17 cellular contexts compared by ENCODE assay signal in the genomic region with DNA sequence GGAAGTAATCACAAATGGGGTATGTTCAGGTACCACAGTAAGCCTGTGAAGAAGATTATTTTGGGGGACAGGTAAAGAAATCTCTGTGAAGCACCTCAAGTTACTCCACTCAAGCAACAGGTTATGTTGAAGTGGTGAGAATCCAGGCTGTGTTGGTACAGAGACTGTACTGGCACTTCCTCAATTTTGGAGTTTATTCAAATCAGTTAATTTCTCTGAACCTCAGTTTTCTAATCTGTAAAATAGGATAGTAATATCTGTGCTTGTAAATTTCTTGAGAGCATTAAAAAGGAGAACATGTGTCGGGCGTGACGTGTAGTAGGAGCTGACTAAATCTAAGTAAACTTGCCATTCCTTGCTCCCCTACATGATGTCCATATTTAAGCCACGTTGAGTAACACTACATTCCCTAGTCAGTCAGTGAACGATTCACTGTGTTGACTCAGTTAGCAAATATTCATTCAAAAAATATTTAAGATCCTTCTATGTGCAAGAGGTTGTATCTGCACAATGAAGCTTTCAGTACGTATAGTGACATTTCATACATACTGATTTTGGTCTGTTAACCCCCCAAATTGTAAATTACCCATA.
DNase-seq lines count a peak whose midpoint lies in the region; ATAC-seq, FAIRE-seq and TF ChIP-seq lines count a peak whose summit lies in the region.
"Had no signal": no experiment of that assay in that cellular context is flagged by ENCODE, and none has a peak within 500 bp of the region (broad histone marks: within the 10 kb centered on the region; RNA-seq: fewer than 3 reads in every experiment).

No MANE protein-coding gene starts in this region.

- in situ Hi-C loops in mammary epithelial cell (cut with MboI; ENCODE audit: low sequenced_read_pairs in 2 of 2), result no loop called here

- H3K4me3 ChIP-seq in AG09309 (ENCODE audit: control insufficient read depth, low read depth, low read length) (no peak overlapping the region), mammary epithelial cell (replicated peaks in 1 of 3; ENCODE audit: insufficient read depth in 1 of 3, low read depth in 2 of 3, low read length in 3 of 3) (no peak overlapping the region), keratinocyte (ENCODE audit: control insufficient read depth in 2 of 3, extremely low read depth in 1 of 3, insufficient read depth in 2 of 3, low read depth in 1 of 3, low read length in 3 of 3) (no peak overlapping the region), small intestine (ENCODE audit: low read depth in 1 of 2, low read length in 2 of 2) (no peak overlapping the region)
- H3K4me3 ChIP-seq: BLaER1, SK-N-MC had no signal

- no peak for TF ChIP-seq CTCF in AG09309 (IDR thresholded peaks at IDR 0.05; ENCODE audit: control insufficient read depth, insufficient read depth, low read depth, low read length, missing control alignments)
- TF ChIP-seq CTCF in mammary epithelial cell (conservative IDR thresholded peaks at IDR 0.05 in 1 of 2, IDR thresholded peaks at IDR 0.05 in 1 of 2; ENCODE audit: extremely low read depth in 1 of 2, insufficient read depth in 1 of 2, low read depth in 1 of 2, low read length in 2 of 2), result no peak
- TF ChIP-seq CTCF in keratinocyte (optimal IDR thresholded peaks at IDR 0.05 in 1 of 3, IDR thresholded peaks at IDR 0.05 in 1 of 3, conservative IDR thresholded peaks at IDR 0.05 in 1 of 3; ENCODE audit: extremely low read depth in 1 of 3, insufficient read depth in 2 of 3, low read length in 3 of 3), result no peak

- intact Hi-C loops in mammary epithelial cell (cut with micrococcal nuclease), result no loop called here

- H3K79me2 ChIP-seq in mammary epithelial cell (ENCODE audit: insufficient read depth, low read length) (no peaks in the 10 kb centered on the region), keratinocyte (ENCODE audit: control insufficient read depth, insufficient read depth, low read length) (no peaks in the 10 kb centered on the region)

- peak; percentile 89 for DNase-seq in AG09309 (ENCODE audit: low read depth)
- DNase-seq in HT1080 (ENCODE audit: low read depth), result peak; percentile 39
- peak; percentile 60 for DNase-seq in mammary epithelial cell
- DNase-seq in keratinocyte (ENCODE audit: low read depth, low spot score), result peak; percentile 58
- DNase-seq in NCI-H2029 treated with DMSO at 0.1 percent for 48 hours (lab: John Stamatoyannopoulos, UW), result no peak
- DNase-seq in small intestine, result no peak
- no peak for DNase-seq in HuH-7 (ENCODE audit: low spot score)
- DNase-seq: activated CD4-positive, alpha-beta T cell treated with anti-CD3 and anti-CD28 coated beads, Interleukin-2, amount 50 U/mL, for 48 hours; DMS79 treated with DMSO at 0.1 percent for 48 hours; effector CD8-positive, alpha-beta T cell; head of caudate nucleus; MV-4-11; NCI-H2171; stimulated activated CD4-positive, alpha-beta T cell treated with anti-CD3 and anti-CD28 coated beads, Interleukin-12 subunit alpha, Interleukin-12 subunit beta, amount 100 ng/mL, for 4 hours had no signal

- no peak overlapping the region for H3K4me2 ChIP-seq in mammary epithelial cell (ENCODE audit: insufficient read depth, low read depth, low read length)
- H3K4me2 ChIP-seq in keratinocyte (ENCODE audit: control insufficient read depth, extremely low read depth, insufficient read depth, low read depth, low read length), result no peak overlapping the region
- H3K4me2 ChIP-seq: BLaER1 had no signal

- no peaks in the 10 kb centered on the region for H3K9me1 ChIP-seq in keratinocyte (ENCODE audit: control insufficient read depth, extremely low read depth, insufficient read depth, low read length)

- H2AFZ ChIP-seq in mammary epithelial cell (ENCODE audit: low read depth, low read length) (no peak overlapping the region), keratinocyte (ENCODE audit: control insufficient read depth, low read length) (no peak overlapping the region)

- ATAC-seq in HG03139 (IDR thresholded peaks at IDR 0.05; ENCODE audit: unreplicated experiment), result no peak

- H3K9me3 ChIP-seq in mammary epithelial cell (replicated peaks; ENCODE audit: insufficient read depth, low read length) (no peaks in the 10 kb centered on the region), keratinocyte (ENCODE audit: control insufficient read depth, low read depth, low read length) (no peaks in the 10 kb centered on the region), small intestine (ENCODE audit: control insufficient read depth, low read depth) (no peaks in the 10 kb centered on the region)
- H3K9me3 ChIP-seq: BLaER1 had no signal

- 52% methylated on average over 6 of the region's 6 CpGs for WGBS in mammary epithelial cell (ENCODE audit: low coverage, missing lambda C conversion rate)
- 93 to 97% (median 93%) methylated on average over 6 of the region's 6 CpGs for WGBS in small intestine, 3 donors

- H3K36me3 ChIP-seq in mammary epithelial cell (ENCODE audit: insufficient read depth, low read length) (no peaks in the 10 kb centered on the region), keratinocyte (ENCODE audit: control insufficient read depth in 2 of 2, extremely low read depth in 1 of 2, insufficient read depth in 2 of 2, low read length in 2 of 2) (no peaks in the 10 kb centered on the region), small intestine (ENCODE audit: control insufficient read depth in 2 of 2, insufficient read depth in 2 of 2, low read length in 2 of 2) (no peaks in the 10 kb centered on the region)
- H3K36me3 ChIP-seq: BLaER1 had no signal

- no peaks in the 10 kb centered on the region for H4K20me1 ChIP-seq in mammary epithelial cell (ENCODE audit: insufficient read depth, low read length)
- no peaks in the 10 kb centered on the region for H4K20me1 ChIP-seq in keratinocyte (ENCODE audit: control insufficient read depth, extremely low read depth, insufficient read depth, low read length)
- H4K20me1 ChIP-seq: BLaER1 had no signal

- peak; percentile 89 for FAIRE-seq in keratinocyte (lab: Jason Lieb, UNC)
- FAIRE-seq in small intestine (lab: Jason Lieb, UNC), result no peak

- BruUV-seq in mammary epithelial cell (replicated peaks; lab: Mats Ljungman, UMichigan), result no TSS peak

- dilution Hi-C loops in mammary epithelial cell (cut with HindIII; ENCODE audit: low sequenced_read_pairs), result no loop called here
- dilution Hi-C loops in keratinocyte (cut with MboI; ENCODE audit: extremely low pct_ligation_motif_present, low sequenced_read_pairs), result no loop called here

- H3K27me3 ChIP-seq in mammary epithelial cell (ENCODE audit: insufficient read depth, low read length), result no peaks in the 10 kb centered on the region
- no peaks in the 10 kb centered on the region for H3K27me3 ChIP-seq in keratinocyte (ENCODE audit: control insufficient read depth, extremely low read depth, insufficient read depth, low read length)
- no peaks in the 10 kb centered on the region for H3K27me3 ChIP-seq in small intestine (ENCODE audit: control insufficient read depth in 2 of 2, insufficient read depth in 2 of 2, low read length in 2 of 2)
- H3K27me3 ChIP-seq: BLaER1 had no signal

- CTCF ChIA-PET in mammary epithelial cell (lab: Charles Lee; ENCODE audit: low non-redundant PET), result no interaction called here

- peaks cover 16% of the 10 kb centered on the region for H3K4me1 ChIP-seq in mammary epithelial cell (ENCODE audit: insufficient read depth, low read length)
- peaks cover 31% of the 10 kb centered on the region for H3K4me1 ChIP-seq in keratinocyte (ENCODE audit: control insufficient read depth, extremely low read depth, insufficient read depth, low read length)
- no peaks in the 10 kb centered on the region for H3K4me1 ChIP-seq in small intestine (ENCODE audit: control insufficient read depth in 2 of 2, insufficient read depth in 1 of 2, low read depth in 1 of 2, low read length in 1 of 2)

- H3K9ac ChIP-seq in mammary epithelial cell (ENCODE audit: insufficient read depth, low read length), result no peak overlapping the region
- no peak overlapping the region for H3K9ac ChIP-seq in keratinocyte (ENCODE audit: control insufficient read depth, extremely low read depth, insufficient read depth, low read length)
- H3K9ac ChIP-seq: BLaER1 had no signal

- H3K27ac ChIP-seq in mammary epithelial cell (ENCODE audit: insufficient read depth, low read depth, low read length), result no peak overlapping the region
- H3K27ac ChIP-seq in keratinocyte (ENCODE audit: control insufficient read depth, insufficient read depth, low read length), result no peak overlapping the region
- H3K27ac ChIP-seq in small intestine (ENCODE audit: low read depth in 1 of 2, low read length in 1 of 2), result no peak overlapping the region
- H3K27ac ChIP-seq: BLaER1, SK-N-MC had no signal

Comparison
In these comparisons a context has a peak if more than half of its experiments do, and no peak if none do; other contexts are left out.
1. DNase-seq: peak in AG09309 (single experiment), HT1080 (single experiment), mammary epithelial cell (single experiment) and keratinocyte (single experiment); none in NCI-H2029 treated with DMSO at 0.1 percent for 48 hours (single experiment), small intestine (single experiment) and HuH-7 (single experiment).